In the genomic region with DNA sequence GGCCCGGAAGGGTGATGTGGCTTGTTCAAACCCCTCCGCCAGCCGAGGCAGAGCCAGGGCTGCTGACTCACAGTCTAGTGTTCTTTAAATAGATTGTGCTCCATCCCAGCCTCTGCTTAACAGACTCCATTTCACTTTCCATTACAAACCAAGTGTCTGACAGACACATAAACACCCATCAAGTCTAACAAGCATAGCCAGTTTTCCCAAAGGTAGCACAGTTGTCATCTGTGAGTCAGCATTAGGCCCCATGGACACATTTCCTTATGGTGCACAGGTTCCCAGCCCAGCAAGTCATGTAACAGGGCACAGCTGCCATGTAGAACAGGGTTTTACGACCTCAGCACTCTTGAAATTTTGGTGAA, we compare ENCODE assay signal across 8 cellular contexts.
DNase-seq lines count a peak whose midpoint lies in the region; ATAC-seq and TF ChIP-seq lines count a peak whose summit lies in the region.

No MANE protein-coding gene starts in this region.

- H3K4me2 ChIP-seq in skeletal muscle satellite cell (ENCODE audit: low read length): peak overlapping the region; percentile 50

- H3K4me3 Mint-ChIP-seq in activated CD8-positive, alpha-beta T cell treated with anti-CD3 and anti-CD28 coated beads for 36 hours: no peak overlapping the region

- DNase-seq in H4 (ENCODE audit: low spot score) (peak; percentile 92), RPMI7951 (ENCODE audit: low read depth) (peak; percentile 98), fibroblast of mammary gland (ENCODE audit: low read depth) (peak; percentile 92), activated T-cell treated with anti-CD3 and anti-CD28 coated beads for 4 hours (no peak)
- no peak for DNase-seq in stimulated activated naive CD4-positive, alpha-beta T cell (lab: John Stamatoyannopoulos, UW)
- DNase-seq in activated CD8-positive, alpha-beta T cell treated with anti-CD3 and anti-CD28 coated beads for 36 hours: no peak

- H3K9ac ChIP-seq in skeletal muscle satellite cell (ENCODE audit: low read depth, low read length): peak overlapping the region; percentile 40

- no peaks in the 10 kb centered on the region for H3K9me3 ChIP-seq in skeletal muscle satellite cell (replicated peaks; ENCODE audit: low read length)

- H3K4me1 ChIP-seq in skeletal muscle satellite cell (ENCODE audit: control insufficient read depth, insufficient read depth, low read length): peaks cover 23% of the 10 kb centered on the region

- POLR2A ChIA-PET in activated CD8-positive, alpha-beta T cell treated with anti-CD3 and anti-CD28 coated beads for 36 hours (lab: Charles Lee): no interaction called here

- H3K27me3 Mint-ChIP-seq in activated CD8-positive, alpha-beta T cell treated with anti-CD3 and anti-CD28 coated beads for 36 hours: peaks cover 1% of the 10 kb centered on the region

- no peak for ATAC-seq in HG03095 (IDR thresholded peaks at IDR 0.05; ENCODE audit: unreplicated experiment)
- ATAC-seq in activated CD8-positive, alpha-beta T cell treated with anti-CD3 and anti-CD28 coated beads for 36 hours: no peak

- no peaks in the 10 kb centered on the region for H3K36me3 Mint-ChIP-seq in activated CD8-positive, alpha-beta T cell treated with anti-CD3 and anti-CD28 coated beads for 36 hours (ENCODE audit: low read depth)

- intact Hi-C loops in activated CD8-positive, alpha-beta T cell treated with anti-CD3 and anti-CD28 coated beads for 36 hours (cut with micrococcal nuclease): no loop called here

- no peaks in the 10 kb centered on the region for H3K9me3 Mint-ChIP-seq in activated CD8-positive, alpha-beta T cell treated with anti-CD3 and anti-CD28 coated beads for 36 hours

- H3K27ac Mint-ChIP-seq in activated CD8-positive, alpha-beta T cell treated with anti-CD3 and anti-CD28 coated beads for 36 hours: no peak overlapping the region

- CTCF ChIA-PET in activated CD8-positive, alpha-beta T cell treated with anti-CD3 and anti-CD28 coated beads for 36 hours (lab: Charles Lee): interaction anchor here (0.7 to 1.2 kb wide), 2 partner anchors 9 to 11 kb away, joined by 3 read pairs; no protein-coding TSS in a partner anchor

- no peak overlapping the region for H3K4me3 ChIP-seq in fibroblast of mammary gland (ENCODE audit: control insufficient read depth, low read depth, low read length)
- peak overlapping the region; percentile 25 for H3K4me3 ChIP-seq in skeletal muscle satellite cell (ENCODE audit: low read length)

- H3K4me1 Mint-ChIP-seq in activated CD8-positive, alpha-beta T cell treated with anti-CD3 and anti-CD28 coated beads for 36 hours (ENCODE audit: low read depth): no peaks in the 10 kb centered on the region

- no peak for TF ChIP-seq CTCF in fibroblast of mammary gland (conservative IDR thresholded peaks at IDR 0.05; ENCODE audit: control insufficient read depth, insufficient read depth, low read depth, low read length)
- TF ChIP-seq CTCF in activated CD8-positive, alpha-beta T cell treated with anti-CD3 and anti-CD28 coated beads for 36 hours (IDR thresholded peaks at IDR 0.05): no peak

- H3K27me3 ChIP-seq in skeletal muscle satellite cell (ENCODE audit: control insufficient read depth, insufficient read depth, low read length): no peaks in the 10 kb centered on the region

- H3K36me3 ChIP-seq in skeletal muscle satellite cell (ENCODE audit: insufficient read depth, low read length): no peaks in the 10 kb centered on the region

Comparison
In these comparisons a context has a peak if more than half of its experiments do, and no peak if none do; other contexts are left out.
1. DNase-seq: peak in H4 (single experiment), RPMI7951 (single experiment) and fibroblast of mammary gland (single experiment); none in activated T-cell treated with anti-CD3 and anti-CD28 coated beads for 4 hours (single experiment), stimulated activated naive CD4-positive, alpha-beta T cell (0 of 6) and activated CD8-positive, alpha-beta T cell treated with anti-CD3 and anti-CD28 coated beads for 36 hours (single experiment).